Comparison of ENCODE assay signal across 1 cellular context in the genomic region with DNA sequence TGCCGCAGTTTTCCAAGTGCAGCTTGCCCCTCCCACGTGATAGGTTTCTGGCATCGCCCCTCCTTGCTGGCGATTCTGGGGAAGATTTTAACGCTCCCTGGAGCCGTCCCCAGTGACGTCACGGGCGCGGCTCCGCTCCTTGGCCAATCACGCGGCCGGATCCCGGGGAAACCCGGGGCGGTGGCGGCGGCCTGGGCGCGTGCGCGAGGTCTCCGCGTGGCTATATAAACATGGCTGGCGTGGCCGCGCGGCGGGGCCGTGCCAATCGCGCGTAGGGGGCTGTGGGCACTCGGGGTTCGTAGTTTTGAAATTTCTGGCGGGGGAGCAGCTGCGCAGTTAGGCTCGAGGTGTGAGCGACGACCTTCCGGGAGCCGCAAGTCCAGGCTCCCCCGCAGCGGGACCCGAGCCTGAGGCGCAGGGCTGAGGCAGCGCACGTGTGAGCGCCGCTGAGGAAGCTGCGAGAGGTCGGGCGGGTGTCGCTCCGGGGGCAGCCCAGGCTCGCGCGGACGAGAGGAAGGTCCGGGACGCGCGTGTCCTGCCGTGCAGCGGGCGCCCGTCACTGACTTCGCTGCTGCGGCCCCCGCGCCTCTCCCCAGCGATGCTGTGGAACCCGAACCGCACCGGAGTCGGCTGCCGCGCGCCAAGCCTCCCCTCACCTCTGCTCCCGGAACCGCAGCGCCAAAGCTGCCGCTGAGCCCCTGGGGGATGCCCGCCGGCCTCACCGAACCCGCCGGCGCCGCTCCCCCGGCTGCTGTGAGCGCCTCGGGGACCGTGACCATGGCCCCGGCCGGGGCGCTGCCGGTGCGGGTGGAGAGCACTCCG.
TF ChIP-seq lines count a peak whose summit lies in the region.

A gene with protein sequence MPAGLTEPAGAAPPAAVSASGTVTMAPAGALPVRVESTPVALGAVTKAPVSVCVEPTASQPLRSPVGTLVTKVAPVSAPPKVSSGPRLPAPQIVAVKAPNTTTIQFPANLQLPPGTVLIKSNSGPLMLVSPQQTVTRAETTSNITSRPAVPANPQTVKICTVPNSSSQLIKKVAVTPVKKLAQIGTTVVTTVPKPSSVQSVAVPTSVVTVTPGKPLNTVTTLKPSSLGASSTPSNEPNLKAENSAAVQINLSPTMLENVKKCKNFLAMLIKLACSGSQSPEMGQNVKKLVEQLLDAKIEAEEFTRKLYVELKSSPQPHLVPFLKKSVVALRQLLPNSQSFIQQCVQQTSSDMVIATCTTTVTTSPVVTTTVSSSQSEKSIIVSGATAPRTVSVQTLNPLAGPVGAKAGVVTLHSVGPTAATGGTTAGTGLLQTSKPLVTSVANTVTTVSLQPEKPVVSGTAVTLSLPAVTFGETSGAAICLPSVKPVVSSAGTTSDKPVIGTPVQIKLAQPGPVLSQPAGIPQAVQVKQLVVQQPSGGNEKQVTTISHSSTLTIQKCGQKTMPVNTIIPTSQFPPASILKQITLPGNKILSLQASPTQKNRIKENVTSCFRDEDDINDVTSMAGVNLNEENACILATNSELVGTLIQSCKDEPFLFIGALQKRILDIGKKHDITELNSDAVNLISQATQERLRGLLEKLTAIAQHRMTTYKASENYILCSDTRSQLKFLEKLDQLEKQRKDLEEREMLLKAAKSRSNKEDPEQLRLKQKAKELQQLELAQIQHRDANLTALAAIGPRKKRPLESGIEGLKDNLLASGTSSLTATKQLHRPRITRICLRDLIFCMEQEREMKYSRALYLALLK (plus strand): TSS at position 217 of the 822 bp plus-strand sequence. CDS start 489 bp downstream, at position 706.

TF ChIP-seq in HepG2, 621 proteins besides CTCF, POLR2A, EP300 and RAD21 (continued from another document and continues in another):
- TF ChIP-seq, protein P1, sequence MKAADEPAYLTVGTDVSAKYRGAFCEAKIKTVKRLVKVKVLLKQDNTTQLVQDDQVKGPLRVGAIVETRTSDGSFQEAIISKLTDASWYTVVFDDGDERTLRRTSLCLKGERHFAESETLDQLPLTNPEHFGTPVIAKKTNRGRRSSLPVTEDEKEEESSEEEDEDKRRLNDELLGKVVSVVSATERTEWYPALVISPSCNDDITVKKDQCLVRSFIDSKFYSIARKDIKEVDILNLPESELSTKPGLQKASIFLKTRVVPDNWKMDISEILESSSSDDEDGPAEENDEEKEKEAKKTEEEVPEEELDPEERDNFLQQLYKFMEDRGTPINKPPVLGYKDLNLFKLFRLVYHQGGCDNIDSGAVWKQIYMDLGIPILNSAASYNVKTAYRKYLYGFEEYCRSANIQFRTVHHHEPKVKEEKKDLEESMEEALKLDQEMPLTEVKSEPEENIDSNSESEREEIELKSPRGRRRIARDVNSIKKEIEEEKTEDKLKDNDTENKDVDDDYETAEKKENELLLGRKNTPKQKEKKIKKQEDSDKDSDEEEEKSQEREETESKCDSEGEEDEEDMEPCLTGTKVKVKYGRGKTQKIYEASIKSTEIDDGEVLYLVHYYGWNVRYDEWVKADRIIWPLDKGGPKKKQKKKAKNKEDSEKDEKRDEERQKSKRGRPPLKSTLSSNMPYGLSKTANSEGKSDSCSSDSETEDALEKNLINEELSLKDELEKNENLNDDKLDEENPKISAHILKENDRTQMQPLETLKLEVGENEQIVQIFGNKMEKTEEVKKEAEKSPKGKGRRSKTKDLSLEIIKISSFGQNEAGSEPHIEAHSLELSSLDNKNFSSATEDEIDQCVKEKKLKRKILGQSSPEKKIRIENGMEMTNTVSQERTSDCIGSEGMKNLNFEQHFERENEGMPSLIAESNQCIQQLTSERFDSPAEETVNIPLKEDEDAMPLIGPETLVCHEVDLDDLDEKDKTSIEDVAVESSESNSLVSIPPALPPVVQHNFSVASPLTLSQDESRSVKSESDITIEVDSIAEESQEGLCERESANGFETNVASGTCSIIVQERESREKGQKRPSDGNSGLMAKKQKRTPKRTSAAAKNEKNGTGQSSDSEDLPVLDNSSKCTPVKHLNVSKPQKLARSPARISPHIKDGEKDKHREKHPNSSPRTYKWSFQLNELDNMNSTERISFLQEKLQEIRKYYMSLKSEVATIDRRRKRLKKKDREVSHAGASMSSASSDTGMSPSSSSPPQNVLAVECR (CRISPR knock-in tag; IDR thresholded peaks at IDR 0.05; ENCODE audit: borderline replicate concordance): peak; percentile 82
- no peak for TF ChIP-seq SMAD3 (CRISPR knock-in tag; IDR thresholded peaks at IDR 0.05)
- TF ChIP-seq SMARCC2 (IDR thresholded peaks at IDR 0.05): no peak
- TF ChIP-seq, protein P2, sequence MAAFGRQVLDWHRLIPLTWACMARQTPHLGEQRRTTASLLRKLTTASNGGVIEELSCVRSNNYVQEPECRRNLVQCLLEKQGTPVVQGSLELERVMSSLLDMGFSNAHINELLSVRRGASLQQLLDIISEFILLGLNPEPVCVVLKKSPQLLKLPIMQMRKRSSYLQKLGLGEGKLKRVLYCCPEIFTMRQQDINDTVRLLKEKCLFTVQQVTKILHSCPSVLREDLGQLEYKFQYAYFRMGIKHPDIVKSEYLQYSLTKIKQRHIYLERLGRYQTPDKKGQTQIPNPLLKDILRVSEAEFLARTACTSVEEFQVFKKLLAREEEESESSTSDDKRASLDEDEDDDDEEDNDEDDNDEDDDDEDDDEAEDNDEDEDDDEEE (CRISPR knock-in tag; IDR thresholded peaks at IDR 0.05): 0 out of 2 replicates have a peak, but pooled peaks have one; percentile 32
- peak; percentile 65; the same call in 1 of the 2 replicates for TF ChIP-seq SALL1 (CRISPR knock-in tag; IDR thresholded peaks at IDR 0.05)
- 0 out of 2 replicates have a peak, but pooled peaks have one; percentile 24 for TF ChIP-seq POLR2AphosphoS5 (IDR thresholded peaks at IDR 0.05; ENCODE audit: low read depth, low read length)
- TF ChIP-seq, protein P3, sequence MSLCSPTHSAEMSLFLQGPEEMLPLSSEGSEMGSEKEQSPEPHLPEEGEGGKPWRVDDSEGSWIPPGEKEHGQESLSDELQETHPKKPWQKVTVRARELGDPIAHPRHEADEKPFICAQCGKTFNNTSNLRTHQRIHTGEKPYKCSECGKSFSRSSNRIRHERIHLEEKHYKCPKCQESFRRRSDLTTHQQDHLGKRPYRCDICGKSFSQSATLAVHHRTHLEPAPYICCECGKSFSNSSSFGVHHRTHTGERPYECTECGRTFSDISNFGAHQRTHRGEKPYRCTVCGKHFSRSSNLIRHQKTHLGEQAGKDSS (CRISPR knock-in tag; IDR thresholded peaks at IDR 0.05; ENCODE audit: borderline replicate concordance, low read depth): no peak
- TF ChIP-seq SAP130 (CRISPR knock-in tag; IDR thresholded peaks at IDR 0.05; ENCODE audit: low read depth): peak; percentile 36; the same call in 1 of the 2 replicates
- TF ChIP-seq MIER3 (CRISPR knock-in tag; IDR thresholded peaks at IDR 0.05; ENCODE audit: borderline replicate concordance): no peak
- TF ChIP-seq, protein P4, sequence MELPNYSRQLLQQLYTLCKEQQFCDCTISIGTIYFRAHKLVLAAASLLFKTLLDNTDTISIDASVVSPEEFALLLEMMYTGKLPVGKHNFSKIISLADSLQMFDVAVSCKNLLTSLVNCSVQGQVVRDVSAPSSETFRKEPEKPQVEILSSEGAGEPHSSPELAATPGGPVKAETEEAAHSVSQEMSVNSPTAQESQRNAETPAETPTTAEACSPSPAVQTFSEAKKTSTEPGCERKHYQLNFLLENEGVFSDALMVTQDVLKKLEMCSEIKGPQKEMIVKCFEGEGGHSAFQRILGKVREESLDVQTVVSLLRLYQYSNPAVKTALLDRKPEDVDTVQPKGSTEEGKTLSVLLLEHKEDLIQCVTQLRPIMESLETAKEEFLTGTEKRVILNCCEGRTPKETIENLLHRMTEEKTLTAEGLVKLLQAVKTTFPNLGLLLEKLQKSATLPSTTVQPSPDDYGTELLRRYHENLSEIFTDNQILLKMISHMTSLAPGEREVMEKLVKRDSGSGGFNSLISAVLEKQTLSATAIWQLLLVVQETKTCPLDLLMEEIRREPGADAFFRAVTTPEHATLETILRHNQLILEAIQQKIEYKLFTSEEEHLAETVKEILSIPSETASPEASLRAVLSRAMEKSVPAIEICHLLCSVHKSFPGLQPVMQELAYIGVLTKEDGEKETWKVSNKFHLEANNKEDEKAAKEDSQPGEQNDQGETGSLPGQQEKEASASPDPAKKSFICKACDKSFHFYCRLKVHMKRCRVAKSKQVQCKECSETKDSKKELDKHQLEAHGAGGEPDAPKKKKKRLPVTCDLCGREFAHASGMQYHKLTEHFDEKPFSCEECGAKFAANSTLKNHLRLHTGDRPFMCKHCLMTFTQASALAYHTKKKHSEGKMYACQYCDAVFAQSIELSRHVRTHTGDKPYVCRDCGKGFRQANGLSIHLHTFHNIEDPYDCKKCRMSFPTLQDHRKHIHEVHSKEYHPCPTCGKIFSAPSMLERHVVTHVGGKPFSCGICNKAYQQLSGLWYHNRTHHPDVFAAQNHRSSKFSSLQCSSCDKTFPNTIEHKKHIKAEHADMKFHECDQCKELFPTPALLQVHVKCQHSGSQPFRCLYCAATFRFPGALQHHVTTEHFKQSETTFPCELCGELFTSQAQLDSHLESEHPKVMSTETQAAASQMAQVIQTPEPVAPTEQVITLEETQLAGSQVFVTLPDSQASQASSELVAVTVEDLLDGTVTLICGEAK (IDR thresholded peaks at IDR 0.05): no peak
- TF ChIP-seq, protein P4 (CRISPR knock-in tag; IDR thresholded peaks at IDR 0.05): 0 out of 2 replicates have a peak, but pooled peaks have one; percentile 37
- TF ChIP-seq RBFOX2 (IDR thresholded peaks at IDR 0.05; ENCODE audit: low read depth, low read length): peak; percentile 82
- TF ChIP-seq, protein P5, sequence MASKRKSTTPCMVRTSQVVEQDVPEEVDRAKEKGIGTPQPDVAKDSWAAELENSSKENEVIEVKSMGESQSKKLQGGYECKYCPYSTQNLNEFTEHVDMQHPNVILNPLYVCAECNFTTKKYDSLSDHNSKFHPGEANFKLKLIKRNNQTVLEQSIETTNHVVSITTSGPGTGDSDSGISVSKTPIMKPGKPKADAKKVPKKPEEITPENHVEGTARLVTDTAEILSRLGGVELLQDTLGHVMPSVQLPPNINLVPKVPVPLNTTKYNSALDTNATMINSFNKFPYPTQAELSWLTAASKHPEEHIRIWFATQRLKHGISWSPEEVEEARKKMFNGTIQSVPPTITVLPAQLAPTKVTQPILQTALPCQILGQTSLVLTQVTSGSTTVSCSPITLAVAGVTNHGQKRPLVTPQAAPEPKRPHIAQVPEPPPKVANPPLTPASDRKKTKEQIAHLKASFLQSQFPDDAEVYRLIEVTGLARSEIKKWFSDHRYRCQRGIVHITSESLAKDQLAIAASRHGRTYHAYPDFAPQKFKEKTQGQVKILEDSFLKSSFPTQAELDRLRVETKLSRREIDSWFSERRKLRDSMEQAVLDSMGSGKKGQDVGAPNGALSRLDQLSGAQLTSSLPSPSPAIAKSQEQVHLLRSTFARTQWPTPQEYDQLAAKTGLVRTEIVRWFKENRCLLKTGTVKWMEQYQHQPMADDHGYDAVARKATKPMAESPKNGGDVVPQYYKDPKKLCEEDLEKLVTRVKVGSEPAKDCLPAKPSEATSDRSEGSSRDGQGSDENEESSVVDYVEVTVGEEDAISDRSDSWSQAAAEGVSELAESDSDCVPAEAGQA (IDR thresholded peaks at IDR 0.05; ENCODE audit: low read depth): 0 out of 2 replicates have a peak, but pooled peaks have one; percentile 46
- TF ChIP-seq, protein P5 (CRISPR knock-in tag; IDR thresholded peaks at IDR 0.05; ENCODE audit: borderline replicate concordance): no peak
- TF ChIP-seq SOX6 (IDR thresholded peaks at IDR 0.05): no peak
- peak; percentile 11; the same call in 1 of the 2 replicates for TF ChIP-seq SOX6 (CRISPR knock-in tag; IDR thresholded peaks at IDR 0.05)
